ENCODE assay signal across 29 cellular contexts in the genomic region with DNA sequence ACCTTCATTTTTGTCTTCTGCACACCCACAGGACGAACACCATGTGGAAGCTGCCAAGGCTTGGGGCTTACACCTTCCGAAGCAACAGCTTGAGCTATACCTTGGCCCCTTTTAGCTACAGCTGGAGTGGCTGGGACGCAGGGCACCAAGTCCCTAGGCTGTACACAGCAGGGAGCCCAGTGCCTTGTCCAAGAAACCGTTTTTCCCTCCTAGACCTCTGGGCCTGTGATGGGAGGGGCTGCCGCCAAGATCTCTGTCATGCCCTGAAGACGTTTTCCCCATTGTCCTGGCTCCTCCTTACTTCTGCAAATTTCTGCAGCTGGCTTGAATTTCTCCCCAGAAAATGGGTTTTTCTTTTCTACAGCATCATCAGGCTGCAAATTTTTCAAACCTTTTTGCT.
"Had no signal": no experiment of that assay in that cellular context is flagged by ENCODE, and none has a peak within 500 bp of the region (broad histone marks: within the 10 kb centered on the region; RNA-seq: fewer than 3 reads in every experiment).

No MANE protein-coding gene starts in this region.

- H3K9me3 ChIP-seq: testis, thoracic aorta, thyroid gland, tibial artery, transverse colon, upper lobe of right lung, uterus, vagina had no signal

- ATAC-seq: stimulated activated effector memory CD8-positive, alpha-beta T cell treated with anti-CD3 and anti-CD28 coated beads, Interleukin-12 subunit alpha, Interleukin-12 subunit beta, amount 100 ng/mL, for 72 hours; stimulated activated memory B cell treated with anti-CD40 and anti-IgM and Interleukin-4, amounts not matched to agents 10 μg/mL and 1 μg/mL and 100 μg/mL, for 72 hours; stimulated activated naive B cell treated with anti-CD40 and anti-IgM and Interleukin-4, amounts not matched to agents 10 μg/mL and 1 μg/mL and 100 μg/mL, for 72 hours; stimulated activated naive CD8-positive, alpha-beta T cell treated with anti-CD3 and anti-CD28 coated beads, Interleukin-15, amount 100 ng/mL, for 72 hours; stimulated activated naive CD8-positive, alpha-beta T cell treated with anti-CD3 and anti-CD28 coated beads, Interleukin-15, Interleukin-2, amounts not matched to agents 100 U/mL and 50 U/mL, for 24 hours; upper lobe of right lung had no signal

- DNase-seq: stimulated activated CD4-positive, alpha-beta T cell treated with anti-CD3 and anti-CD28 coated beads, Interleukin-2, amount 100 ng/mL, for 48 hours; stimulated activated CD4-positive, alpha-beta T cell treated with anti-CD3 and anti-CD28 coated beads, Interleukin-4, amount 100 ng/mL, for 1 hour; stimulated activated CD4-positive, alpha-beta T cell treated with anti-CD3 and anti-CD28 coated beads, Interleukin-4, amount 100 ng/mL, for 24 hours; stimulated activated CD4-positive, alpha-beta T cell treated with anti-CD3 and anti-CD28 coated beads, Interleukin-4, amount 100 ng/mL, for 4 hours; stimulated activated CD8-positive, alpha-beta memory T cell treated with anti-CD3 and anti-CD28 coated beads, Interleukin-4, amount 100 ng/mL, for 48 hours; stimulated activated naive B cell treated with anti-CD40 and anti-IgM and Interleukin-4, amounts not matched to agents 10 μg/mL and 1 μg/mL and 100 μg/mL, for 72 hours; stimulated activated naive CD4-positive, alpha-beta T cell; stimulated activated naive CD4-positive, alpha-beta T cell treated with Interleukin-2 at 50 U/mL for 16 hours; stimulated activated naive CD8-positive, alpha-beta T cell treated with anti-CD3 and anti-CD28 coated beads, Interleukin-15, amount 100 ng/mL, for 72 hours; stimulated activated naive CD8-positive, alpha-beta T cell treated with anti-CD3 and anti-CD28 coated beads, Interleukin-15, Interleukin-2, amounts not matched to agents 100 U/mL and 50 U/mL, for 24 hours; stomach; substantia nigra; testis; thyroid gland; tibial artery; transverse colon; trophoblast cell; upper lobe of left lung; upper lobe of right lung; uterus had no signal

- H3K27me3 ChIP-seq: suprapubic skin, testis, thyroid gland, tibial artery, tibial nerve, transverse colon, upper lobe of left lung, upper lobe of right lung, uterus, vagina had no signal

- H3K4me3 Mint-ChIP-seq: stimulated activated effector memory CD8-positive, alpha-beta T cell treated with anti-CD3 and anti-CD28 coated beads, Interleukin-12 subunit alpha, Interleukin-12 subunit beta, amount 100 ng/mL, for 72 hours; stimulated activated memory B cell treated with anti-CD40 and anti-IgM and Interleukin-4, amounts not matched to agents 10 μg/mL and 1 μg/mL and 100 μg/mL, for 72 hours; stimulated activated naive B cell treated with anti-CD40 and anti-IgM and Interleukin-4, amounts not matched to agents 10 μg/mL and 1 μg/mL and 100 μg/mL, for 72 hours; stimulated activated naive CD8-positive, alpha-beta T cell treated with anti-CD3 and anti-CD28 coated beads, Interleukin-15, amount 100 ng/mL, for 72 hours; stimulated activated naive CD8-positive, alpha-beta T cell treated with anti-CD3 and anti-CD28 coated beads, Interleukin-15, Interleukin-2, amounts not matched to agents 100 ng/mL and 50 ng/mL, for 24 hours; type B pancreatic cell had no signal

- H3K4me3 ChIP-seq: stomach, suprapubic skin, testis, thoracic aorta, thyroid gland, tibial artery, tibial nerve, transverse colon, upper lobe of left lung, upper lobe of right lung, uterus, vagina had no signal

- H3K27ac Mint-ChIP-seq: stimulated activated effector memory CD8-positive, alpha-beta T cell treated with anti-CD3 and anti-CD28 coated beads, Interleukin-12 subunit alpha, Interleukin-12 subunit beta, amount 100 ng/mL, for 72 hours; stimulated activated memory B cell treated with anti-CD40 and anti-IgM and Interleukin-4, amounts not matched to agents 10 μg/mL and 1 μg/mL and 100 μg/mL, for 72 hours; stimulated activated naive B cell treated with anti-CD40 and anti-IgM and Interleukin-4, amounts not matched to agents 10 μg/mL and 1 μg/mL and 100 μg/mL, for 72 hours; stimulated activated naive CD8-positive, alpha-beta T cell treated with anti-CD3 and anti-CD28 coated beads, Interleukin-15, amount 100 ng/mL, for 72 hours; stimulated activated naive CD8-positive, alpha-beta T cell treated with anti-CD3 and anti-CD28 coated beads, Interleukin-15, Interleukin-2, amounts not matched to agents 100 ng/mL and 50 ng/mL, for 24 hours; type B pancreatic cell had no signal

- H3K4me1 ChIP-seq: stomach, suprapubic skin, testis, thyroid gland, transverse colon, upper lobe of left lung, upper lobe of right lung, uterus, vagina had no signal

- H3K27ac ChIP-seq: stomach, suprapubic skin, testis, thoracic aorta, thyroid gland, tibial artery, tibial nerve, transverse colon, upper lobe of left lung, upper lobe of right lung, uterus, vagina had no signal

- FAIRE-seq: urothelium cell line had no signal

- H3K4me1 Mint-ChIP-seq: stimulated activated effector memory CD8-positive, alpha-beta T cell treated with anti-CD3 and anti-CD28 coated beads, Interleukin-12 subunit alpha, Interleukin-12 subunit beta, amount 100 ng/mL, for 72 hours; stimulated activated memory B cell treated with anti-CD40 and anti-IgM and Interleukin-4, amounts not matched to agents 10 μg/mL and 1 μg/mL and 100 μg/mL, for 72 hours; stimulated activated naive B cell treated with anti-CD40 and anti-IgM and Interleukin-4, amounts not matched to agents 10 μg/mL and 1 μg/mL and 100 μg/mL, for 72 hours; stimulated activated naive CD8-positive, alpha-beta T cell treated with anti-CD3 and anti-CD28 coated beads, Interleukin-15, amount 100 ng/mL, for 72 hours had no signal

- H3K9me3 Mint-ChIP-seq: type B pancreatic cell had no signal

- H3K36me3 Mint-ChIP-seq: stimulated activated effector memory CD8-positive, alpha-beta T cell treated with anti-CD3 and anti-CD28 coated beads, Interleukin-12 subunit alpha, Interleukin-12 subunit beta, amount 100 ng/mL, for 72 hours; stimulated activated memory B cell treated with anti-CD40 and anti-IgM and Interleukin-4, amounts not matched to agents 10 μg/mL and 1 μg/mL and 100 μg/mL, for 72 hours; stimulated activated naive B cell treated with anti-CD40 and anti-IgM and Interleukin-4, amounts not matched to agents 10 μg/mL and 1 μg/mL and 100 μg/mL, for 72 hours had no signal

- H3K36me3 ChIP-seq: stomach, suprapubic skin, thoracic aorta, thyroid gland, tibial artery, transverse colon, upper lobe of left lung, upper lobe of right lung, uterus, vagina had no signal
